In genomic region chr2:31937741-31938140, GRCh38 we compare ENCODE assay signal across 16 cellular contexts.
DNase-seq lines count a peak whose midpoint lies in the region; ATAC-seq and TF ChIP-seq lines count a peak whose summit lies in the region.
"Had no signal": no experiment of that assay in that cellular context is flagged by ENCODE, and none has a peak within 500 bp of the region (broad histone marks: within the 10 kb centered on the region; RNA-seq: fewer than 3 reads in every experiment).

No MANE protein-coding gene starts in this region.

- DNase-seq in AG10803 (ENCODE audit: low read depth): peak; percentile 31
- DNase-seq in IMR-90: peak; percentile 69
- DNase-seq in chondrocyte (ENCODE audit: low spot score): no peak
- DNase-seq in mesenchymal stem cell: peak; percentile 9
- DNase-seq in islet precursor cell: no peak
- no peak for DNase-seq in activated T-cell treated with anti-CD3 and anti-CD28 coated beads, Interleukin-2, amount 50 U/mL, for 48 hours
- no peak for DNase-seq in breast epithelium (ENCODE audit: low spot score in 2 of 2)
- DNase-seq in activated CD4-positive, alpha-beta T cell treated with anti-CD3 and anti-CD28 coated beads for 48 hours: no peak
- DNase-seq: Calu3, DMS79, KBM-7, NCI-H1048, NCI-H2107, PC-3, T-helper 1 cell had no signal

- POLR2A ChIA-PET in IMR-90 (lab: Charles Lee; ENCODE audit: unreplicated experiment): no interaction called here

- no peaks in the 10 kb centered on the region for H3K9me3 Mint-ChIP-seq in chondrocyte (ENCODE audit: low read depth)

- no peaks in the 10 kb centered on the region for H3K27me3 Mint-ChIP-seq in chondrocyte (ENCODE audit: low read depth)

- no peak for TF ChIP-seq RAD21 in IMR-90 (IDR thresholded peaks at IDR 0.05; ENCODE audit: low read length)

- H3K4me1 Mint-ChIP-seq in chondrocyte (ENCODE audit: low read depth): no peaks in the 10 kb centered on the region

- H3K4ac ChIP-seq in IMR-90 (ENCODE audit: low read depth, low read length): no peak overlapping the region
- no peak overlapping the region for H3K4ac ChIP-seq in mesenchymal stem cell (ENCODE audit: low read depth in 1 of 2, low read length in 2 of 2)

- H3K9ac ChIP-seq in IMR-90 (ENCODE audit: low read depth, low read length): no peak overlapping the region
- no peak overlapping the region for H3K9ac ChIP-seq in mesenchymal stem cell (ENCODE audit: low read length)

- no peak overlapping the region for H3K4me3 ChIP-seq in AG10803 (ENCODE audit: low read length)
- H3K4me3 ChIP-seq in IMR-90 (ENCODE audit: insufficient read depth, low read depth, low read length): no peak overlapping the region
- no peak overlapping the region for H3K4me3 ChIP-seq in mesenchymal stem cell (ENCODE audit: insufficient read depth in 1 of 2, low read depth in 1 of 2, low read length in 2 of 2)
- no peak overlapping the region for H3K4me3 ChIP-seq in breast epithelium
- H3K4me3 ChIP-seq: HAP-1 had no signal

- H3K9me3 ChIP-seq in IMR-90 (ENCODE audit: control insufficient read depth, insufficient read depth, low read length) (no peaks in the 10 kb centered on the region), mesenchymal stem cell (ENCODE audit: control insufficient read depth, low read length) (no peaks in the 10 kb centered on the region), breast epithelium (no peaks in the 10 kb centered on the region)
- H3K9me3 ChIP-seq: HAP-1 had no signal

- no peak overlapping the region for H2AK9ac ChIP-seq in IMR-90 (replicated peaks; ENCODE audit: low read depth, low read length, poor library complexity)

- H4K91ac ChIP-seq in IMR-90 (ENCODE audit: insufficient read depth, low read depth, low read length) (no peak overlapping the region), mesenchymal stem cell (ENCODE audit: low read length) (no peak overlapping the region)

- BruUV-seq in IMR-90 (replicated peaks; lab: Mats Ljungman, UMichigan): no TSS peak

- H2BK15ac ChIP-seq in IMR-90 (ENCODE audit: low read depth, low read length) (no peak overlapping the region), mesenchymal stem cell (ENCODE audit: low read depth, poor library complexity, severe bottlenecking) (no peak overlapping the region)

- H3K27ac ChIP-seq in IMR-90 (ENCODE audit: insufficient read depth, low read length) (no peak overlapping the region), mesenchymal stem cell (ENCODE audit: low read length, poor library complexity, severe bottlenecking) (no peak overlapping the region), breast epithelium (no peak overlapping the region)

- H3K36me3 ChIP-seq in IMR-90 (ENCODE audit: control insufficient read depth, insufficient read depth, low read length) (peaks cover 4% of the 10 kb centered on the region), mesenchymal stem cell (ENCODE audit: control insufficient read depth in 1 of 2, insufficient read depth in 2 of 2, low read depth in 1 of 2, low read length in 2 of 2) (peaks cover 6 to 31% of the 10 kb centered on the region in 2 experiments), breast epithelium (no peaks in the 10 kb centered on the region)
- H3K36me3 ChIP-seq: HAP-1 had no signal

- H4K8ac ChIP-seq in IMR-90 (ENCODE audit: low read depth in 2 of 2, low read length in 2 of 2) (no peak overlapping the region), mesenchymal stem cell (ENCODE audit: low read length) (no peak overlapping the region)

- ATAC-seq in IMR-90 (ENCODE audit: low read depth): peak; percentile 88
- ATAC-seq: PC-3 had no signal

- TF ChIP-seq CTCF in AG10803 (conservative IDR thresholded peaks at IDR 0.05; ENCODE audit: low read length): no peak
- TF ChIP-seq CTCF in IMR-90 (conservative IDR thresholded peaks at IDR 0.05; ENCODE audit: low read depth, low read length): no peak
- TF ChIP-seq CTCF in chondrocyte (IDR thresholded peaks at IDR 0.05): no peak
- TF ChIP-seq CTCF in breast epithelium (IDR thresholded peaks at IDR 0.05): no peak

- no peak overlapping the region for H2AK5ac ChIP-seq in IMR-90 (ENCODE audit: low read depth, low read length)
- no peak overlapping the region for H2AK5ac ChIP-seq in mesenchymal stem cell (ENCODE audit: low read length, severe bottlenecking)

- H3K18ac ChIP-seq in IMR-90 (ENCODE audit: low read depth, low read length) (no peak overlapping the region), mesenchymal stem cell (ENCODE audit: low read depth in 1 of 2, low read length in 2 of 2) (no peak overlapping the region)

- H4K5ac ChIP-seq in IMR-90 (ENCODE audit: low read depth, low read length): no peak overlapping the region

- H3K27me3 ChIP-seq in IMR-90 (ENCODE audit: control insufficient read depth, insufficient read depth, low read length): no peaks in the 10 kb centered on the region
- H3K27me3 ChIP-seq in mesenchymal stem cell (ENCODE audit: control insufficient read depth in 1 of 2, insufficient read depth in 1 of 2, low read length in 2 of 2): no peaks in the 10 kb centered on the region
- H3K27me3 ChIP-seq in breast epithelium: no peaks in the 10 kb centered on the region

- TF ChIP-seq POLR2A in IMR-90 (IDR thresholded peaks at IDR 0.05; ENCODE audit: low read depth, low read length) (no peak), breast epithelium (IDR thresholded peaks at IDR 0.05) (no peak)

- no peaks in the 10 kb centered on the region for H3K4me1 ChIP-seq in IMR-90 (ENCODE audit: control insufficient read depth, insufficient read depth, low read length)
- no peaks in the 10 kb centered on the region for H3K4me1 ChIP-seq in mesenchymal stem cell (ENCODE audit: control insufficient read depth, insufficient read depth, low read depth, low read length)
- no peaks in the 10 kb centered on the region for H3K4me1 ChIP-seq in breast epithelium

- H2BK12ac ChIP-seq in mesenchymal stem cell (ENCODE audit: low read length in 2 of 2): no peak overlapping the region

- H3K27ac Mint-ChIP-seq in chondrocyte (ENCODE audit: unreplicated experiment): peak overlapping the region; percentile 15

- H3K79me1 ChIP-seq in IMR-90 (ENCODE audit: low read depth in 1 of 2, low read length in 2 of 2): peaks cover 27 to 50% of the 10 kb centered on the region in 2 experiments
- H3K79me1 ChIP-seq in mesenchymal stem cell (replicated peaks; ENCODE audit: low read length, poor library complexity, severe bottlenecking): peaks cover 23% of the 10 kb centered on the region

- H3K56ac ChIP-seq in IMR-90 (ENCODE audit: extremely low read depth, insufficient read depth, low read length): no peak overlapping the region

- no peak overlapping the region for H3K14ac ChIP-seq in IMR-90 (replicated peaks; ENCODE audit: low read depth, low read length)
- no peak overlapping the region for H3K14ac ChIP-seq in mesenchymal stem cell (ENCODE audit: low read length in 2 of 2)

- no peak overlapping the region for H2BK5ac ChIP-seq in IMR-90 (ENCODE audit: low read depth, low read length, poor library complexity, severe bottlenecking)
- H2BK5ac ChIP-seq in mesenchymal stem cell (ENCODE audit: low read depth, low read length, poor library complexity, severe bottlenecking): no peak overlapping the region

- H4K20me1 ChIP-seq in IMR-90 (ENCODE audit: insufficient read depth, low read length): no peaks in the 10 kb centered on the region

- no peak overlapping the region for H2AFZ ChIP-seq in IMR-90 (replicated peaks; ENCODE audit: low read length, poor library complexity)
- no peak overlapping the region for H2AFZ ChIP-seq in mesenchymal stem cell (ENCODE audit: low read depth, low read length)

- intact Hi-C loops in IMR-90 (cut with micrococcal nuclease): no loop called here
- intact Hi-C loops in breast epithelium (cut with DNase I; ENCODE audit: low total_unique reads): no loop called here

- H3K4me3 Mint-ChIP-seq in chondrocyte (ENCODE audit: unreplicated experiment): no peak overlapping the region

- H2BK20ac ChIP-seq in IMR-90 (ENCODE audit: low read depth, low read length): no peak overlapping the region

- no CpG with 5 or more reads among the region's 3 CpGs for WGBS in IMR-90 (ENCODE audit: extremely low coverage in 2 of 2, insufficient read length in 1 of 2), 2 experiments
- WGBS in mesenchymal stem cell: 97% methylated on average over 2 of the region's 3 CpGs

- no peaks in the 10 kb centered on the region for H3K36me3 Mint-ChIP-seq in chondrocyte (ENCODE audit: low read depth)

- CTCF ChIA-PET in IMR-90 (lab: Yijun Ruan, JAX): no interaction called here

- H3K4me2 ChIP-seq in IMR-90 (ENCODE audit: low read depth, low read length): no peak overlapping the region
- H3K4me2 ChIP-seq in mesenchymal stem cell (ENCODE audit: low read length, poor library complexity, severe bottlenecking): no peak overlapping the region

- H3K9me1 ChIP-seq in IMR-90 (ENCODE audit: insufficient read depth, low read length): peaks cover 3% of the 10 kb centered on the region; the same call in 1 of the 2 replicates

- in situ Hi-C loops in IMR-90 (cut with MboI; ENCODE audit: low sequenced_read_pairs): no loop called here

- H2BK120ac ChIP-seq in IMR-90 (ENCODE audit: low read depth, low read length) (no peak overlapping the region), mesenchymal stem cell (ENCODE audit: low read depth, low read length) (no peak overlapping the region)

- H3K23ac ChIP-seq in IMR-90 (ENCODE audit: low read depth, low read length) (no peak overlapping the region), mesenchymal stem cell (ENCODE audit: low read length in 2 of 2) (no peak overlapping the region)

- dilution Hi-C loops in IMR-90 (cut with HindIII; ENCODE audit: low sequenced_read_pairs, unreplicated experiment): no loop called here

TF ChIP-seq in IMR-90, 13 proteins besides CTCF, POLR2A, EP300 and RAD21 (continues in another document):
- TF ChIP-seq BHLHE40 (IDR thresholded peaks at IDR 0.05; ENCODE audit: low read depth, low read length) (no peak), CHD1 (IDR thresholded peaks at IDR 0.05; ENCODE audit: low read depth, low read length) (no peak), USF2 (IDR thresholded peaks at IDR 0.05; ENCODE audit: low read depth, low read length) (no peak), FOS (IDR thresholded peaks at IDR 0.05; ENCODE audit: low read depth, low read length) (no peak), RCOR1 (IDR thresholded peaks at IDR 0.05; ENCODE audit: insufficient replicate concordance, low read length) (no peak), MAZ (IDR thresholded peaks at IDR 0.05; ENCODE audit: borderline replicate concordance, low read depth, low read length) (no peak), RFX5 (IDR thresholded peaks at IDR 0.05; ENCODE audit: low read depth, low read length) (no peak), NFE2L2 (IDR thresholded peaks at IDR 0.05; ENCODE audit: low read depth, low read length) (no peak)

Comparison
In these comparisons a context has a peak if more than half of its experiments do, and no peak if none do; other contexts are left out.
1. DNase-seq: peak in AG10803 (single experiment), IMR-90 (single experiment) and mesenchymal stem cell (single experiment); none in chondrocyte (single experiment), islet precursor cell (single experiment), activated T-cell treated with anti-CD3 and anti-CD28 coated beads, Interleukin-2, amount 50 U/mL, for 48 hours (0 of 2), breast epithelium (0 of 2) and activated CD4-positive, alpha-beta T cell treated with anti-CD3 and anti-CD28 coated beads for 48 hours (single experiment).